31 cellular contexts compared by ENCODE assay signal in the genomic region with DNA sequence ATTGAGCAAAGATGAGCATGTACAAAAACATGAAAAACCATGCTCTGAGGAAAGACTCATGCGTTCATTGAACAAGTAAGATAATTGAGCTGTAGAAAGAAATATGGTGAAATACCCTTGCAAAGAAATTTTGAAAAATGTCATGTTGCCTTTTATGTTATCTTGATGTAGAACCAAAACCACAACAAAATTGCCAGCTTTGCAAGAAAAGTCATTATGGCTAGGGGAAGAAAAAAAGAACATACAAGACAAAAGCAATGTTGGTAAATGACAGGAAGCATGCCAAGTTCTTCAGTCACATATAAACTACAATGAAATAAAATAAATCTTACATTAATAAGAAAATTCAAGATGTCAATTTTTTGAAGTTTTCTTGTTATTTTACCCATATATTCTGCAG.
"Had no signal": no experiment of that assay in that cellular context is flagged by ENCODE, and none has a peak within 500 bp of the region (broad histone marks: within the 10 kb centered on the region; RNA-seq: fewer than 3 reads in every experiment).

No MANE protein-coding gene starts in this region.

- H3K9ac ChIP-seq: neural progenitor cell, parathyroid adenoma had no signal

- H3K4me3 ChIP-seq: neural progenitor cell, ovary, psoas muscle, right lobe of liver, skin epidermis, smooth muscle cell, spleen, suprapubic skin, testis, tibial artery, transverse colon, upper lobe of right lung, uterus had no signal

- H3K27ac ChIP-seq: neural progenitor cell, ovary, parathyroid adenoma, psoas muscle, right lobe of liver, skin epidermis, spleen, suprapubic skin, testis, tibial artery, transverse colon, upper lobe of right lung, uterus had no signal

- H3K4me1 ChIP-seq: neural progenitor cell, parathyroid adenoma, psoas muscle, right lobe of liver, spleen, suprapubic skin, testis, tibial artery, transverse colon, upper lobe of right lung, uterus had no signal

- H3K36me3 ChIP-seq: neural progenitor cell, ovary, right lobe of liver, spleen, suprapubic skin, tibial artery, transverse colon, upper lobe of right lung had no signal

- H3K36me3 Mint-ChIP-seq: neural progenitor cell; stimulated activated memory B cell treated with anti-CD40 and anti-IgM and Interleukin-4, amounts not matched to agents 10 μg/mL and 1 μg/mL and 100 μg/mL, for 72 hours; type B pancreatic cell had no signal

- H3K9me3 ChIP-seq: ovary, psoas muscle, right lobe of liver, suprapubic skin, testis, upper lobe of right lung, uterus had no signal

- H3K4me1 Mint-ChIP-seq: nephron; stimulated activated memory B cell treated with anti-CD40 and anti-IgM and Interleukin-4, amounts not matched to agents 10 μg/mL and 1 μg/mL and 100 μg/mL, for 72 hours; stimulated activated naive CD8-positive, alpha-beta T cell treated with anti-CD3 and anti-CD28 coated beads, Interleukin-15, amount 100 ng/mL, for 72 hours had no signal

- H3K27me3 Mint-ChIP-seq: stimulated activated memory B cell treated with anti-CD40 and anti-IgM and Interleukin-4, amounts not matched to agents 10 μg/mL and 1 μg/mL and 100 μg/mL, for 72 hours; stimulated activated naive CD8-positive, alpha-beta T cell treated with anti-CD3 and anti-CD28 coated beads, Interleukin-15, amount 100 ng/mL, for 72 hours had no signal

- H3K27ac Mint-ChIP-seq: natural killer cell; nephron; neural progenitor cell; progenitor cell of endocrine pancreas; stimulated activated memory B cell treated with anti-CD40 and anti-IgM and Interleukin-4, amounts not matched to agents 10 μg/mL and 1 μg/mL and 100 μg/mL, for 72 hours; stimulated activated naive CD8-positive, alpha-beta T cell treated with anti-CD3 and anti-CD28 coated beads, Interleukin-15, amount 100 ng/mL, for 72 hours; type B pancreatic cell had no signal

- H3K4me2 ChIP-seq: neural progenitor cell, smooth muscle cell had no signal

- H3K27me3 ChIP-seq: neural progenitor cell, ovary, right lobe of liver, spleen, suprapubic skin, testis, tibial artery, transverse colon, upper lobe of right lung, uterus had no signal

- DNase-seq: natural killer cell; occipital lobe; ovary; posterior cingulate gyrus; psoas muscle; right cardiac atrium; right lobe of liver; spleen; stimulated activated CD4-positive, alpha-beta T cell treated with anti-CD3 and anti-CD28 coated beads, Interleukin-12 subunit alpha, Interleukin-12 subunit beta, amount 100 ng/mL, for 4 hours; stimulated activated CD4-positive, alpha-beta T cell treated with anti-CD3 and anti-CD28 coated beads, Interleukin-1b, Interleukin-23, amount 100 ng/mL, for 48 hours; stimulated activated CD4-positive, alpha-beta T cell treated with anti-CD3 and anti-CD28 coated beads, Interleukin-4, amount 100 ng/mL, for 1 hour; stimulated activated CD4-positive, alpha-beta T cell treated with anti-CD3 and anti-CD28 coated beads, Interleukin-4, amount 100 ng/mL, for 4 hours; stimulated activated CD8-positive, alpha-beta memory T cell treated with anti-CD3 and anti-CD28 coated beads, Interleukin-4, amount 100 ng/mL, for 48 hours; stimulated activated naive CD4-positive, alpha-beta T cell; stimulated activated naive CD8-positive, alpha-beta T cell treated with anti-CD3 and anti-CD28 coated beads, Interleukin-15, amount 100 ng/mL, for 72 hours; stimulated activated naive CD8-positive, alpha-beta T cell treated with anti-CD3 and anti-CD28 coated beads, Interleukin-15, Interleukin-2, amounts not matched to agents 100 U/mL and 50 U/mL, for 24 hours; substantia nigra; testis; tibial artery; transverse colon; upper lobe of right lung; uterus had no signal

- H3K4me3 Mint-ChIP-seq: natural killer cell; nephron; neural progenitor cell; stimulated activated memory B cell treated with anti-CD40 and anti-IgM and Interleukin-4, amounts not matched to agents 10 μg/mL and 1 μg/mL and 100 μg/mL, for 72 hours; stimulated activated naive CD8-positive, alpha-beta T cell treated with anti-CD3 and anti-CD28 coated beads, Interleukin-15, amount 100 ng/mL, for 72 hours; type B pancreatic cell had no signal
